ENCODE assay signal across 8 cellular contexts in the genomic region with DNA sequence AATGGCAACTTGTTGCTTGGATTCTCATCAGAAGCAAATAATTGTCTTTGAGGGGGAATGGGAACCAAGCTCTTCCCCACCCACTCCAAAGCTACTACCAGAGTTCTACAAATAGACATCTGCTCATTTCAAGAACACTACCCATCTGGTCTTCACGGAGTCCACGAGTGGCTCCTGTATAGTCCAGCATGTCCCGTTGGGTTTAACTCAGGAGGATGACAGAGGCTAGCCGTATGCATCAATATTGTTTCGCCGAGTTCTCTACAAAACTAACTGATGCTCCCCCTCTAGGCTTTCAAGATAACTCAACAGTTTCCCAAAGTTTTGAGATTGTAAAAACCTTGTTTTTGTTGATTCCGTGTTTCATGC. TPM values are rescaled to one million over a fixed set of nuclear protein-coding genes. Genes with fewer than 3 reads are reported as not detected.
DNase-seq lines count a peak whose midpoint lies in the region; ATAC-seq and TF ChIP-seq lines count a peak whose summit lies in the region.

No MANE protein-coding gene starts in this region.

- H3K27ac ChIP-seq in duodenal mucosa (ENCODE audit: low read depth, low read length) (no peak overlapping the region), neural cell (ENCODE audit: low read length) (no peak overlapping the region)

- H3K9me2 ChIP-seq in Loucy (replicated peaks; ENCODE audit: low read depth, low read length) (no peaks in the 10 kb centered on the region), neural cell (ENCODE audit: insufficient read depth, low read length) (no peaks in the 10 kb centered on the region)

- H4K20me1 ChIP-seq in Loucy (ENCODE audit: insufficient read depth, low read length, poor library complexity, severe bottlenecking) (peaks cover 23% of the 10 kb centered on the region), neural cell (ENCODE audit: insufficient read depth) (no peaks in the 10 kb centered on the region)

- H3K4me1 ChIP-seq in BE2C (no peaks in the 10 kb centered on the region), Loucy (ENCODE audit: insufficient read depth, low read length, poor library complexity, severe bottlenecking) (peaks cover 22% of the 10 kb centered on the region), duodenal mucosa (ENCODE audit: control insufficient read depth in 1 of 2, insufficient read depth in 2 of 2, low read length in 2 of 2) (peaks cover 5 to 8% of the 10 kb centered on the region in 2 donors)

- H3K9me3 ChIP-seq in BE2C: no peaks in the 10 kb centered on the region
- H3K9me3 ChIP-seq in Loucy (ENCODE audit: insufficient read depth, low read depth, low read length): no peaks in the 10 kb centered on the region
- H3K9me3 ChIP-seq in duodenal mucosa (ENCODE audit: control insufficient read depth in 1 of 2, low read length in 2 of 2): no peaks in the 10 kb centered on the region
- no peaks in the 10 kb centered on the region for H3K9me3 ChIP-seq in neural cell (ENCODE audit: low read length)

- no peaks in the 10 kb centered on the region for H3K27me3 ChIP-seq in BE2C
- H3K27me3 ChIP-seq in Loucy (ENCODE audit: insufficient read depth, low read length, poor library complexity, severe bottlenecking): no peaks in the 10 kb centered on the region
- no peaks in the 10 kb centered on the region for H3K27me3 ChIP-seq in duodenal mucosa (ENCODE audit: control insufficient read depth in 1 of 2, insufficient read depth in 2 of 2, low read length in 2 of 2)
- peaks cover 20% of the 10 kb centered on the region for H3K27me3 ChIP-seq in neural cell (ENCODE audit: insufficient read depth, low read depth, low read length)

- no peak for DNase-seq in BE2C
- no peak for DNase-seq in GM19240 (ENCODE audit: insufficient read length, low spot score)
- DNase-seq in stimulated activated CD4-positive, alpha-beta T cell treated with anti-CD3 and anti-CD28 coated beads, Interleukin-12 subunit alpha, Interleukin-12 subunit beta, amount 100 ng/mL, for 4 hours: no peak
- no peak for DNase-seq in DMS79 treated with DMSO at 0.1 percent for 48 hours (lab: John Stamatoyannopoulos, UW)

- peak overlapping the region; percentile 79 for H3K9ac ChIP-seq in Loucy (ENCODE audit: low read depth, low read length, poor library complexity, severe bottlenecking)
- H3K9ac ChIP-seq in duodenal mucosa (ENCODE audit: low read depth in 1 of 2, low read length in 2 of 2): peak overlapping the region; percentile 54 to 58
- peak overlapping the region; percentile 71 for H3K9ac ChIP-seq in neural cell (ENCODE audit: low read length)

- H3K4me2 ChIP-seq in Loucy (ENCODE audit: low read depth, low read length, poor library complexity, severe bottlenecking) (peak overlapping the region; percentile 79), neural cell (ENCODE audit: low read length) (no peak overlapping the region)

- H2AFZ ChIP-seq in Loucy (ENCODE audit: low read length): peak overlapping the region; percentile 97
- H2AFZ ChIP-seq in neural cell (ENCODE audit: low read depth, low read length): peak overlapping the region; percentile 36

- no peak for ATAC-seq in HG02981 (IDR thresholded peaks at IDR 0.05; ENCODE audit: unreplicated experiment)

- H3K36me3 ChIP-seq in BE2C (no peaks in the 10 kb centered on the region), Loucy (ENCODE audit: insufficient read depth, low read length) (peaks cover 3% of the 10 kb centered on the region; the same call in 1 of the 2 replicates), duodenal mucosa (ENCODE audit: control insufficient read depth in 1 of 2, insufficient read depth in 2 of 2, low read length in 2 of 2) (peaks cover 0 to 3% of the 10 kb centered on the region in 2 donors), neural cell (ENCODE audit: insufficient read depth, low read length) (no peaks in the 10 kb centered on the region)

- no peak for TF ChIP-seq RAD21 in neural cell (conservative IDR thresholded peaks at IDR 0.05)

- peak overlapping the region; percentile 81 for H3K4me3 ChIP-seq in BE2C (ENCODE audit: low read depth, low read length)
- H3K4me3 ChIP-seq in Loucy (ENCODE audit: low read length, poor library complexity, severe bottlenecking): peak overlapping the region; percentile 94
- H3K4me3 ChIP-seq in duodenal mucosa (ENCODE audit: low read depth in 1 of 2, low read length in 2 of 2): peak overlapping the region; percentile 82 to 89
- peak overlapping the region; percentile 94 for H3K4me3 ChIP-seq in neural cell (ENCODE audit: low read length)

- H3K79me2 ChIP-seq in Loucy (ENCODE audit: insufficient read depth, low read length): peaks cover 24% of the 10 kb centered on the region
- H3K79me2 ChIP-seq in neural cell (replicated peaks; ENCODE audit: insufficient read depth, low read length): no peaks in the 10 kb centered on the region

- no peak for TF ChIP-seq CTCF in BE2C (IDR thresholded peaks at IDR 0.05; ENCODE audit: low read depth, low read length)
- TF ChIP-seq CTCF in Loucy (conservative IDR thresholded peaks at IDR 0.05; ENCODE audit: low read length): no peak
- no peak for TF ChIP-seq CTCF in neural cell (IDR thresholded peaks at IDR 0.05; ENCODE audit: poor library complexity, severe bottlenecking)

- no peak for TF ChIP-seq EP300 in neural cell (conservative IDR thresholded peaks at IDR 0.05; ENCODE audit: poor library complexity, severe bottlenecking)

- H3F3A ChIP-seq in Loucy (ENCODE audit: low read depth) (no peaks in the 10 kb centered on the region; the same call in 1 of the 2 replicates), neural cell (ENCODE audit: insufficient read depth, low read length, poor library complexity, severe bottlenecking) (no peaks in the 10 kb centered on the region)

TF ChIP-seq in neural cell, 6 proteins besides CTCF, POLR2A, EP300 and RAD21:
- TF ChIP-seq, protein P1, sequence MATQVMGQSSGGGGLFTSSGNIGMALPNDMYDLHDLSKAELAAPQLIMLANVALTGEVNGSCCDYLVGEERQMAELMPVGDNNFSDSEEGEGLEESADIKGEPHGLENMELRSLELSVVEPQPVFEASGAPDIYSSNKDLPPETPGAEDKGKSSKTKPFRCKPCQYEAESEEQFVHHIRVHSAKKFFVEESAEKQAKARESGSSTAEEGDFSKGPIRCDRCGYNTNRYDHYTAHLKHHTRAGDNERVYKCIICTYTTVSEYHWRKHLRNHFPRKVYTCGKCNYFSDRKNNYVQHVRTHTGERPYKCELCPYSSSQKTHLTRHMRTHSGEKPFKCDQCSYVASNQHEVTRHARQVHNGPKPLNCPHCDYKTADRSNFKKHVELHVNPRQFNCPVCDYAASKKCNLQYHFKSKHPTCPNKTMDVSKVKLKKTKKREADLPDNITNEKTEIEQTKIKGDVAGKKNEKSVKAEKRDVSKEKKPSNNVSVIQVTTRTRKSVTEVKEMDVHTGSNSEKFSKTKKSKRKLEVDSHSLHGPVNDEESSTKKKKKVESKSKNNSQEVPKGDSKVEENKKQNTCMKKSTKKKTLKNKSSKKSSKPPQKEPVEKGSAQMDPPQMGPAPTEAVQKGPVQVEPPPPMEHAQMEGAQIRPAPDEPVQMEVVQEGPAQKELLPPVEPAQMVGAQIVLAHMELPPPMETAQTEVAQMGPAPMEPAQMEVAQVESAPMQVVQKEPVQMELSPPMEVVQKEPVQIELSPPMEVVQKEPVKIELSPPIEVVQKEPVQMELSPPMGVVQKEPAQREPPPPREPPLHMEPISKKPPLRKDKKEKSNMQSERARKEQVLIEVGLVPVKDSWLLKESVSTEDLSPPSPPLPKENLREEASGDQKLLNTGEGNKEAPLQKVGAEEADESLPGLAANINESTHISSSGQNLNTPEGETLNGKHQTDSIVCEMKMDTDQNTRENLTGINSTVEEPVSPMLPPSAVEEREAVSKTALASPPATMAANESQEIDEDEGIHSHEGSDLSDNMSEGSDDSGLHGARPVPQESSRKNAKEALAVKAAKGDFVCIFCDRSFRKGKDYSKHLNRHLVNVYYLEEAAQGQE (IDR thresholded peaks at IDR 0.05; ENCODE audit: borderline replicate concordance): no peak
- no peak for TF ChIP-seq TAF1 (IDR thresholded peaks at IDR 0.05; ENCODE audit: low read depth)
- TF ChIP-seq MXI1 (conservative IDR thresholded peaks at IDR 0.05; ENCODE audit: poor library complexity, severe bottlenecking): no peak
- no peak for TF ChIP-seq EZH2 (IDR thresholded peaks at IDR 0.05; ENCODE audit: borderline replicate concordance, insufficient read depth, low read length, poor library complexity, severe bottlenecking)
- TF ChIP-seq SMC3 (conservative IDR thresholded peaks at IDR 0.05; ENCODE audit: poor library complexity): no peak
- TF ChIP-seq POLR2AphosphoS5 (IDR thresholded peaks at IDR 0.05): no peak

RNA-seq across cellular contexts. Expression of a gene that starts 0.7 kb away (rescaled TPM):
- 7.9 TPM for polyA plus RNA-seq in BE2C (2012; ENCODE audit: insufficient read depth, insufficient read length, low read depth)
- 44.3 and 53.7 TPM in 2 replicates for polyA plus RNA-seq in neural cell
- 44.1 and 44.8 TPM in 2 replicates for polyA minus RNA-seq in neural cell

RNA-seq across cellular contexts. Expression of a gene that starts 41.4 kb away (rescaled TPM):
- polyA plus RNA-seq in BE2C (2012; ENCODE audit: insufficient read depth, insufficient read length, low read depth): not detected
- not detected in 2 replicates for polyA plus RNA-seq in neural cell
- not detected in 2 replicates for polyA minus RNA-seq in neural cell

RNA-seq across cellular contexts. Expression of a gene that starts 57.0 kb away (rescaled TPM):
- 0.28 TPM for polyA plus RNA-seq in BE2C (2012; ENCODE audit: insufficient read depth, insufficient read length, low read depth)
- 1.1 TPM in 2 replicates for polyA plus RNA-seq in neural cell
- polyA minus RNA-seq in neural cell: not detected in 2 replicates
